Comparison of ENCODE assay signal across 8 cellular contexts in genomic region chr22:38706101-38706884, GRCh38. TPM values are rescaled to one million over a fixed set of nuclear protein-coding genes. Genes with fewer than 3 reads are reported as not detected.
DNase-seq lines count a peak whose midpoint lies in the region; ATAC-seq and TF ChIP-seq lines count a peak whose summit lies in the region.

No MANE protein-coding gene starts in this region.

- TF ChIP-seq CTCF in breast epithelium (IDR thresholded peaks at IDR 0.05) (no peak), smooth muscle cell (IDR thresholded peaks at IDR 0.05; ENCODE audit: borderline replicate concordance, insufficient read depth, poor library complexity, severe bottlenecking) (no peak)

- peaks cover 4 to 17% of the 10 kb centered on the region in 2 donors for H3K4me1 ChIP-seq in breast epithelium
- peaks cover 19% of the 10 kb centered on the region for H3K4me1 ChIP-seq in smooth muscle cell (ENCODE audit: low read depth)

- TF ChIP-seq POLR2A in breast epithelium (IDR thresholded peaks at IDR 0.05) = no peak

- DNase-seq in GM03348 (ENCODE audit: low spot score) = peak; percentile 46
- peak in 1 of 2 donors; percentile 51 for DNase-seq in breast epithelium (ENCODE audit: low spot score in 2 of 2)
- peak; percentile 40 to 45 (median 42) for DNase-seq in immature natural killer cell
- DNase-seq in smooth muscle cell (lab: John Stamatoyannopoulos, UW; ENCODE audit: unreplicated experiment) = peak; percentile 34
- DNase-seq in DMS79 (lab: John Stamatoyannopoulos, UW) = no peak

- no peaks in the 10 kb centered on the region for H3K27me3 ChIP-seq in breast epithelium
- no peaks in the 10 kb centered on the region for H3K27me3 ChIP-seq in smooth muscle cell (ENCODE audit: low read depth)

- H2AFZ ChIP-seq in smooth muscle cell (ENCODE audit: low read depth) = no peak overlapping the region

- H3K27me3 Mint-ChIP-seq in immature natural killer cell (ENCODE audit: low read depth in 3 of 3) = peaks cover 12 to 22% (median 15%) of the 10 kb centered on the region in 3 donors

- no peaks in the 10 kb centered on the region for H3K9me3 Mint-ChIP-seq in immature natural killer cell

- peak overlapping the region; percentile 91 for H3K4me2 ChIP-seq in smooth muscle cell

- peaks cover 48 to 65% of the 10 kb centered on the region in 2 donors for H3K4me1 Mint-ChIP-seq in immature natural killer cell

- peaks cover 51% of the 10 kb centered on the region for H4K20me1 ChIP-seq in smooth muscle cell (ENCODE audit: low read depth)

- peak overlapping the region; percentile 98 for H3K9ac ChIP-seq in smooth muscle cell (ENCODE audit: low read depth)

- peak overlapping the region; percentile 83 to 90 (median 89) for H3K4me3 ChIP-seq in breast epithelium
- H3K4me3 ChIP-seq in smooth muscle cell = peak overlapping the region; percentile 95

- H3K27ac ChIP-seq in breast epithelium (peak overlapping the region; percentile 96 to 99), smooth muscle cell (ENCODE audit: low read depth) (peak overlapping the region; percentile 92)

- H3K9me3 ChIP-seq in breast epithelium (no peaks in the 10 kb centered on the region), smooth muscle cell (replicated peaks; ENCODE audit: low read depth) (no peaks in the 10 kb centered on the region)

- peaks cover 52% of the 10 kb centered on the region for H3K79me2 ChIP-seq in smooth muscle cell (ENCODE audit: low read depth)

- H3K4me3 Mint-ChIP-seq in immature natural killer cell = peak overlapping the region; percentile 92 to 95 (median 93)

- intact Hi-C loops in breast epithelium (cut with DNase I; ENCODE audit: low total_unique reads) = loop anchor here (10.0 kb wide), 1 partner anchor 49 kb away; the partner anchor contains the start of gene SUN2

- H3K36me3 ChIP-seq in breast epithelium (no peaks in the 10 kb centered on the region), smooth muscle cell (ENCODE audit: low read depth) (no peaks in the 10 kb centered on the region)

- peak; percentile 0 for ATAC-seq in HG02610 (IDR thresholded peaks at IDR 0.05; ENCODE audit: unreplicated experiment)
- peak; percentile 16 for ATAC-seq in SK-N-SH treated with all-trans-retinoic acid at 6 μM for 48 hours
- no peak for ATAC-seq in HG02938 (IDR thresholded peaks at IDR 0.05; ENCODE audit: unreplicated experiment)

- under 1% methylated on average over 32 of the region's 80 CpGs for WGBS in smooth muscle cell (ENCODE audit: low lambda C conversion rate)

- H3F3A ChIP-seq in smooth muscle cell (ENCODE audit: low read depth) = peaks cover 8% of the 10 kb centered on the region

- H3K27ac Mint-ChIP-seq in immature natural killer cell = peak overlapping the region; percentile 91 to 97 (median 92)

- peaks cover 0 to 7% (median 3%) of the 10 kb centered on the region in 3 donors for H3K36me3 Mint-ChIP-seq in immature natural killer cell

TF ChIP-seq in SK-N-SH treated with all-trans-retinoic acid at 6 μM for 48 hours, 23 proteins besides CTCF, POLR2A, EP300 and RAD21:
- TF ChIP-seq TSHZ2 (CRISPR knock-in tag; IDR thresholded peaks at IDR 0.05) (no peak), TOX (CRISPR knock-in tag; IDR thresholded peaks at IDR 0.05; ENCODE audit: borderline replicate concordance) (no peak), RARB (CRISPR knock-in tag; IDR thresholded peaks at IDR 0.05) (no peak), GLIS3 (CRISPR knock-in tag; IDR thresholded peaks at IDR 0.05) (no peak), BACH2 (CRISPR knock-in tag; IDR thresholded peaks at IDR 0.05; ENCODE audit: borderline replicate concordance) (no peak), CREB5 (CRISPR knock-in tag; IDR thresholded peaks at IDR 0.05; ENCODE audit: low read depth) (no peak), ZFP3 (CRISPR knock-in tag; IDR thresholded peaks at IDR 0.05) (no peak), TCF4 (CRISPR knock-in tag; IDR thresholded peaks at IDR 0.05; ENCODE audit: borderline replicate concordance) (no peak), ZNF565 (CRISPR knock-in tag; conservative IDR thresholded peaks at IDR 0.05; ENCODE audit: low read depth) (no peak), ZFP30 (CRISPR knock-in tag; IDR thresholded peaks at IDR 0.05) (no peak), ARNTL (CRISPR knock-in tag; IDR thresholded peaks at IDR 0.05; ENCODE audit: borderline replicate concordance, low read depth) (no peak), OSR1 (CRISPR knock-in tag; IDR thresholded peaks at IDR 0.05) (no peak), CSDC2 (CRISPR knock-in tag; IDR thresholded peaks at IDR 0.05) (no peak), ISL1 (CRISPR knock-in tag; IDR thresholded peaks at IDR 0.05) (no peak), PPARA (CRISPR knock-in tag; IDR thresholded peaks at IDR 0.05; ENCODE audit: borderline replicate concordance) (no peak), SNAI2 (CRISPR knock-in tag; IDR thresholded peaks at IDR 0.05) (no peak)
- TF ChIP-seq, protein P1, sequence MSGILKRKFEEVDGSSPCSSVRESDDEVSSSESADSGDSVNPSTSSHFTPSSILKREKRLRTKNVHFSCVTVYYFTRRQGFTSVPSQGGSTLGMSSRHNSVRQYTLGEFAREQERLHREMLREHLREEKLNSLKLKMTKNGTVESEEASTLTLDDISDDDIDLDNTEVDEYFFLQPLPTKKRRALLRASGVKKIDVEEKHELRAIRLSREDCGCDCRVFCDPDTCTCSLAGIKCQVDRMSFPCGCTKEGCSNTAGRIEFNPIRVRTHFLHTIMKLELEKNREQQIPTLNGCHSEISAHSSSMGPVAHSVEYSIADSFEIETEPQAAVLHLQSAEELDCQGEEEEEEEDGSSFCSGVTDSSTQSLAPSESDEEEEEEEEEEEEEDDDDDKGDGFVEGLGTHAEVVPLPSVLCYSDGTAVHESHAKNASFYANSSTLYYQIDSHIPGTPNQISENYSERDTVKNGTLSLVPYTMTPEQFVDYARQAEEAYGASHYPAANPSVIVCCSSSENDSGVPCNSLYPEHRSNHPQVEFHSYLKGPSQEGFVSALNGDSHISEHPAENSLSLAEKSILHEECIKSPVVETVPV (CRISPR knock-in tag; IDR thresholded peaks at IDR 0.05) = no peak

RNA-seq across cellular contexts. Expression of gene GTPBP1, which starts 0.5 kb away (rescaled TPM):
- total RNA-seq in breast epithelium (10 to 100 TPM; 32.3 to 58.7 (median 56.9) TPM), smooth muscle cell (15.8 and 25.3 TPM in 2 replicates)
- polyA plus RNA-seq in immature natural killer cell (10 to 100 TPM; 13.0 to 35.5 (median 15.4) TPM), smooth muscle cell (23.7 and 24.3 TPM in 2 replicates)

RNA-seq across cellular contexts. Expression of gene JOSD1, which starts 5.5 kb away (rescaled TPM):
- 10 to 100 TPM; 60.5 to 80.8 (median 61.3) TPM for total RNA-seq in breast epithelium
- 10 to 100 TPM; 10.6 to 17.9 (median 11.2) TPM for polyA plus RNA-seq in immature natural killer cell
- 38.9 and 41.1 TPM in 2 replicates for total RNA-seq in smooth muscle cell
- polyA plus RNA-seq in smooth muscle cell = 6.2 and 12.5 TPM in 2 replicates

RNA-seq across cellular contexts. Expression of gene TOMM22, which starts 24.5 kb away (rescaled TPM):
- total RNA-seq in breast epithelium (10 to 100 TPM; 30.6 to 37.3 (median 32.8) TPM), smooth muscle cell (57.5 and 63.3 TPM in 2 replicates)
- polyA plus RNA-seq in immature natural killer cell (10 to 100 TPM; 56.0 to 94.4 (median 68.8) TPM), smooth muscle cell (64.7 and 71.2 TPM in 2 replicates)

RNA-seq across cellular contexts. Expression of gene SUN2, which starts 49.5 kb away (rescaled TPM):
- 100 to 1,000 TPM; 173 to 577 (median 266) TPM for total RNA-seq in breast epithelium
- 100 to 1,000 TPM; 444 to 668 (median 473) TPM for polyA plus RNA-seq in immature natural killer cell
- 59.1 and 60.6 TPM in 2 replicates for total RNA-seq in smooth muscle cell
- 71.7 and 81.9 TPM in 2 replicates for polyA plus RNA-seq in smooth muscle cell

RNA-seq across cellular contexts. Expression of gene CBY1, which starts 49.9 kb away (rescaled TPM):
- total RNA-seq in breast epithelium (10 to 100 TPM; 18.1 to 21.1 (median 20.0) TPM), smooth muscle cell (12.3 and 16.4 TPM in 2 replicates)
- polyA plus RNA-seq in immature natural killer cell (1 to 10 TPM; 1.0 to 5.1 (median 4.5) TPM), smooth muscle cell (50.4 and 52.9 TPM in 2 replicates)
